1 cellular context compared by ENCODE assay signal in the genomic region with DNA sequence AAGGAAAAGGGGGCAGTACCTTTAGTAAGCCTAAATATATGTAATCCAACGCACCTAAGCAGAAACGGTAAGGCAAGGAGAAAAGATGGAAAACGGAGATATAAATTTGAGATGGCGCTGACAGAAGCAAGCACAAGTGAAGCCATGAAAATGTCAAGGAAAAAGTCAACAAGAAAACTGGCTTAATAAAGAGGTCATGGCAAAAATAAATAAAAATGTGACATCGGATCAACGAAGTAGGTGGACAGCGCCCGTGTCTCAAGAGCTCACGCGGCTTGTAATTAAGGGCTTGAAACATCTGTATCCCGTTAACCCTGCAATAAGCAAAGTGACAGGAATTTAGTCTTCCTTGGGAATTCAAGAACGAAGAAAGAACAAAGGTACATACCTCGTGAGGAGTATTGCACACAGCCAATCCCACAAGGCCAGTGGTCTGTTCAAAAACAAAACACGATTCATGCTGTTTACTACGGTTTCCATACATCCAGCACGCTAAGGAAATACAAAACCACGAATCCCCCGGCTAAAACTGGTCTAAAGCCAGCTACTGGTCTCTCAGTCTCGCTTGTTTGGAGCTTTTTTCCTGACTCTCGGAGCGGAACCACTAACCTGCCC.
TF ChIP-seq lines count a peak whose summit lies in the region.

No MANE protein-coding gene starts in this region.

TF ChIP-seq in K562, 482 proteins besides CTCF, POLR2A, EP300 and RAD21 (continued from another document):
- TF ChIP-seq, protein P1, sequence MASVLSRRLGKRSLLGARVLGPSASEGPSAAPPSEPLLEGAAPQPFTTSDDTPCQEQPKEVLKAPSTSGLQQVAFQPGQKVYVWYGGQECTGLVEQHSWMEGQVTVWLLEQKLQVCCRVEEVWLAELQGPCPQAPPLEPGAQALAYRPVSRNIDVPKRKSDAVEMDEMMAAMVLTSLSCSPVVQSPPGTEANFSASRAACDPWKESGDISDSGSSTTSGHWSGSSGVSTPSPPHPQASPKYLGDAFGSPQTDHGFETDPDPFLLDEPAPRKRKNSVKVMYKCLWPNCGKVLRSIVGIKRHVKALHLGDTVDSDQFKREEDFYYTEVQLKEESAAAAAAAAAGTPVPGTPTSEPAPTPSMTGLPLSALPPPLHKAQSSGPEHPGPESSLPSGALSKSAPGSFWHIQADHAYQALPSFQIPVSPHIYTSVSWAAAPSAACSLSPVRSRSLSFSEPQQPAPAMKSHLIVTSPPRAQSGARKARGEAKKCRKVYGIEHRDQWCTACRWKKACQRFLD (CRISPR knock-in tag; IDR thresholded peaks at IDR 0.05) = peak; percentile 10; the same call in 1 of the 2 replicates
- TF ChIP-seq KAT2B (IDR thresholded peaks at IDR 0.05; ENCODE audit: low read depth, low read length) = no peak
